ENCODE assay signal across 30 cellular contexts in the genomic region with DNA sequence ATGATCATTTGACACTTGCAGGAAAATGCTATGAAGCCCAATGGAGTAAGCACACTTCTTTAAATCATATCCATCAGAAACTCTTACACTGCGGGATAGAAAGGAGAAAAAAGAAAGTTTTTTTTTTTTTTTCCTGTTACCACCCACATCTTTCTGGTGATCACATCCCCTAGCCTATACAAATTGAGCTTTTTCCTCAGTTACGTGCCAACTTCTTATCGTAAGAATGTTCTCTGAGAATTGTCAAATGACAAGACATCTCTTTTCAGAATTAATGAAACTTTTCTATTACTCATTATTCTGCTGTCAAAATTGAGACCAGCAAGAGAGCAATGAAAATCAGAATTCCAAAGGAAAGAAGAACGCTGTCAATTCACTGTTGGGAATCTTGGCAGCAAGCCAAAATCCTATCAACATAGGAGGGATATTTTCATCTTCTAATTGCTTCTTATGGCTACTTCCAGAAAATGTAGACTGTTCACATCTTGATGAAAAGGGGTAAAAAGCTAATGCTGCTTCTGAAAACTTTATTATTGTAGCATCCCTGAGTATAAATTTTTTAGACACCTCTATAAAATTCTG.
A peak's percentile ranks its signal among the peaks of the same experiment; 100 is the strongest.
DNase-seq lines count a peak whose midpoint lies in the region; ATAC-seq and TF ChIP-seq lines count a peak whose summit lies in the region.
"Had no signal": no experiment of that assay in that cellular context is flagged by ENCODE, and none has a peak within 500 bp of the region (broad histone marks: within the 10 kb centered on the region; RNA-seq: fewer than 3 reads in every experiment).

No MANE protein-coding gene starts in this region.

- 99% methylated on average over 4 of the region's 4 CpGs for WGBS in mesenchymal stem cell

- DNase-seq in HAP-1 (ENCODE audit: low spot score in 2 of 2) (peak; percentile 55 to 57), mesenchymal stem cell (no peak)
- no peak for DNase-seq in effector CD8-positive, alpha-beta T cell (lab: John Stamatoyannopoulos, UW)
- DNase-seq in effector memory CD4-positive, alpha-beta T cell: no peak
- DNase-seq: activated CD4-positive, alpha-beta T cell treated with anti-CD3 and anti-CD28 coated beads for 4 hours; activated CD8-positive, alpha-beta memory T cell treated with anti-CD3 and anti-CD28 coated beads for 24 hours; activated effector memory CD4-positive, alpha-beta T cell treated with Interleukin-2 at 50 U/mL for 16 hours; activated naive CD8-positive, alpha-beta T cell treated with anti-CD3 and anti-CD28 coated beads for 36 hours; aorta; central memory CD4-positive, alpha-beta T cell; DND-41; HCEC 1CT; KG1; left lung; midbrain; natural killer cell; NCI-H1694 treated with DMSO at 0.1 percent for 48 hours; NCI-H774; ovary; stimulated activated CD4-positive, alpha-beta T cell treated with anti-CD3 and anti-CD28 coated beads, Interleukin-12 subunit alpha, Interleukin-12 subunit beta, amount 100 ng/mL, for 4 hours; stimulated activated CD4-positive, alpha-beta T cell treated with anti-CD3 and anti-CD28 coated beads, Interleukin-4, amount 100 ng/mL, for 1 hour; T-helper 17 cell had no signal

- H3K27me3 ChIP-seq in ACC112 (ENCODE audit: insufficient read depth, low read length) (no peaks in the 10 kb centered on the region), HAP-1 (ENCODE audit: low read depth) (no peaks in the 10 kb centered on the region), mesenchymal stem cell (ENCODE audit: control insufficient read depth in 1 of 2, insufficient read depth in 1 of 2, low read length in 2 of 2) (no peaks in the 10 kb centered on the region)
- no peaks in the 10 kb centered on the region for H3K27me3 ChIP-seq in effector memory CD4-positive, alpha-beta T cell (replicated peaks; ENCODE audit: control insufficient read depth, insufficient read depth, low read length, poor library complexity, severe bottlenecking)
- H3K27me3 ChIP-seq: ovary, suprapubic skin had no signal

- H2AK5ac ChIP-seq in mesenchymal stem cell (ENCODE audit: low read length, severe bottlenecking): no peak overlapping the region

- no peaks in the 10 kb centered on the region for H3K36me3 Mint-ChIP-seq in brain
- H3K36me3 Mint-ChIP-seq: activated naive CD8-positive, alpha-beta T cell treated with anti-CD3 and anti-CD28 coated beads for 36 hours; natural killer cell; stimulated activated effector memory CD8-positive, alpha-beta T cell treated with anti-CD3 and anti-CD28 coated beads, Interleukin-12 subunit alpha, Interleukin-12 subunit beta, amount 100 ng/mL, for 72 hours had no signal

- H4K91ac ChIP-seq in mesenchymal stem cell (ENCODE audit: low read length): no peak overlapping the region

- peaks cover 43% of the 10 kb centered on the region for H3K4me1 Mint-ChIP-seq in brain
- H3K4me1 Mint-ChIP-seq: activated naive CD8-positive, alpha-beta T cell treated with anti-CD3 and anti-CD28 coated beads for 36 hours; natural killer cell; stimulated activated effector memory CD8-positive, alpha-beta T cell treated with anti-CD3 and anti-CD28 coated beads, Interleukin-12 subunit alpha, Interleukin-12 subunit beta, amount 100 ng/mL, for 72 hours; T-helper 17 cell had no signal

- no peak overlapping the region for H2BK15ac ChIP-seq in mesenchymal stem cell (ENCODE audit: low read depth, poor library complexity, severe bottlenecking)

- H3K9me3 Mint-ChIP-seq in brain: peaks cover 0 to 7% (median 3%) of the 10 kb centered on the region in 5 experiments
- H3K9me3 Mint-ChIP-seq: activated naive CD8-positive, alpha-beta T cell treated with anti-CD3 and anti-CD28 coated beads for 36 hours; natural killer cell; stimulated activated effector memory CD8-positive, alpha-beta T cell treated with anti-CD3 and anti-CD28 coated beads, Interleukin-12 subunit alpha, Interleukin-12 subunit beta, amount 100 ng/mL, for 72 hours had no signal

- H3K27ac Mint-ChIP-seq in brain: peak overlapping the region in 3 of 5 experiments; percentile 19 to 61 (median 28)
- H3K27ac Mint-ChIP-seq: activated naive CD8-positive, alpha-beta T cell treated with anti-CD3 and anti-CD28 coated beads for 36 hours; natural killer cell; stimulated activated effector memory CD8-positive, alpha-beta T cell treated with anti-CD3 and anti-CD28 coated beads, Interleukin-12 subunit alpha, Interleukin-12 subunit beta, amount 100 ng/mL, for 72 hours; T-helper 17 cell had no signal

- H2AFZ ChIP-seq in ACC112 (ENCODE audit: low read length, unreplicated experiment) (no peak overlapping the region), mesenchymal stem cell (ENCODE audit: low read depth, low read length) (no peak overlapping the region)

- H3K36me3 ChIP-seq in ACC112 (ENCODE audit: insufficient read depth, low read length): no peaks in the 10 kb centered on the region
- H3K36me3 ChIP-seq in HAP-1 (replicated peaks): no peaks in the 10 kb centered on the region
- peaks cover 11 to 22% of the 10 kb centered on the region in 2 experiments for H3K36me3 ChIP-seq in mesenchymal stem cell (ENCODE audit: control insufficient read depth in 1 of 2, insufficient read depth in 2 of 2, low read depth in 1 of 2, low read length in 2 of 2)
- no peaks in the 10 kb centered on the region for H3K36me3 ChIP-seq in effector memory CD4-positive, alpha-beta T cell (ENCODE audit: control insufficient read depth, insufficient read depth, low read length)
- H3K36me3 ChIP-seq: left lung, ovary, suprapubic skin had no signal

- no peak for ATAC-seq in HG03097 (IDR thresholded peaks at IDR 0.05; ENCODE audit: low FRiP score, unreplicated experiment)
- no peak for ATAC-seq in GM19452 (IDR thresholded peaks at IDR 0.05; ENCODE audit: unreplicated experiment)
- ATAC-seq: left lung; natural killer cell; stimulated activated effector memory CD8-positive, alpha-beta T cell treated with anti-CD3 and anti-CD28 coated beads, Interleukin-12 subunit alpha, Interleukin-12 subunit beta, amount 100 ng/mL, for 72 hours; T-helper 17 cell had no signal

- no peak overlapping the region for H2BK120ac ChIP-seq in mesenchymal stem cell (ENCODE audit: low read depth, low read length)

- no peak overlapping the region for H3K4ac ChIP-seq in mesenchymal stem cell (ENCODE audit: low read depth in 1 of 2, low read length in 2 of 2)

- no peak overlapping the region for H3K18ac ChIP-seq in mesenchymal stem cell (ENCODE audit: low read depth in 1 of 2, low read length in 2 of 2)

- peak overlapping the region; percentile 44 for H3K27ac ChIP-seq in ACC112 (ENCODE audit: low read depth, low read length)
- no peak overlapping the region for H3K27ac ChIP-seq in mesenchymal stem cell (ENCODE audit: low read length, poor library complexity, severe bottlenecking)
- no peak overlapping the region for H3K27ac ChIP-seq in effector memory CD4-positive, alpha-beta T cell (ENCODE audit: insufficient read depth, low read length, poor library complexity, severe bottlenecking)
- H3K27ac ChIP-seq: C4-2B, left lung, ovary, SK-N-MC, suprapubic skin had no signal

- peaks cover 4% of the 10 kb centered on the region for H3K79me2 ChIP-seq in ACC112 (ENCODE audit: control insufficient read depth, insufficient read depth, low read length, unreplicated experiment)

- peak overlapping the region; percentile 72 for H3K9ac ChIP-seq in mesenchymal stem cell (ENCODE audit: low read length)

- H3K4me3 ChIP-seq in ACC112 (ENCODE audit: low read depth, low read length) (peak overlapping the region; percentile 36; the same call in 1 of the 2 replicates), HAP-1 (no peak overlapping the region), mesenchymal stem cell (ENCODE audit: insufficient read depth in 1 of 2, low read depth in 1 of 2, low read length in 2 of 2) (no peak overlapping the region)
- no peak overlapping the region for H3K4me3 ChIP-seq in effector memory CD4-positive, alpha-beta T cell (ENCODE audit: insufficient read depth, low read depth, low read length, poor library complexity, severe bottlenecking)
- H3K4me3 ChIP-seq: left lung, ovary, SK-N-MC, suprapubic skin had no signal

- H4K8ac ChIP-seq in mesenchymal stem cell (ENCODE audit: low read length): no peak overlapping the region

- H3K4me2 ChIP-seq in mesenchymal stem cell (ENCODE audit: low read length, poor library complexity, severe bottlenecking): no peak overlapping the region

- peaks cover 31% of the 10 kb centered on the region for H3K79me1 ChIP-seq in mesenchymal stem cell (replicated peaks; ENCODE audit: low read length, poor library complexity, severe bottlenecking)

- no peak overlapping the region for H3K14ac ChIP-seq in mesenchymal stem cell (ENCODE audit: low read length in 2 of 2)

- H3K4me1 ChIP-seq in ACC112 (ENCODE audit: control insufficient read depth, insufficient read depth, low read length, unreplicated experiment): peaks cover 25% of the 10 kb centered on the region
- H3K4me1 ChIP-seq in HAP-1: peaks cover 10% of the 10 kb centered on the region
- peaks cover 2% of the 10 kb centered on the region for H3K4me1 ChIP-seq in mesenchymal stem cell (ENCODE audit: control insufficient read depth, insufficient read depth, low read depth, low read length)
- no peaks in the 10 kb centered on the region for H3K4me1 ChIP-seq in effector memory CD4-positive, alpha-beta T cell (ENCODE audit: control insufficient read depth, insufficient read depth, low read length, poor library complexity, severe bottlenecking)
- H3K4me1 ChIP-seq: left lung, suprapubic skin had no signal

- no peak overlapping the region for H2BK12ac ChIP-seq in mesenchymal stem cell (ENCODE audit: low read length in 2 of 2)

- H3K9me3 ChIP-seq in HAP-1 (no peaks in the 10 kb centered on the region), mesenchymal stem cell (ENCODE audit: control insufficient read depth, low read length) (no peaks in the 10 kb centered on the region)
- no peaks in the 10 kb centered on the region for H3K9me3 ChIP-seq in effector memory CD4-positive, alpha-beta T cell (ENCODE audit: control insufficient read depth, low read length)
- H3K9me3 ChIP-seq: left lung, ovary, suprapubic skin had no signal

- H3K23ac ChIP-seq in mesenchymal stem cell (ENCODE audit: low read length in 2 of 2): no peak overlapping the region

- H3K4me3 Mint-ChIP-seq in brain: peak overlapping the region in 1 of 5 experiments; percentile 20
- H3K4me3 Mint-ChIP-seq: activated naive CD8-positive, alpha-beta T cell treated with anti-CD3 and anti-CD28 coated beads for 36 hours; natural killer cell; stimulated activated effector memory CD8-positive, alpha-beta T cell treated with anti-CD3 and anti-CD28 coated beads, Interleukin-12 subunit alpha, Interleukin-12 subunit beta, amount 100 ng/mL, for 72 hours; T-helper 17 cell had no signal

- H3K27me3 Mint-ChIP-seq in brain: peaks cover 4% of the 10 kb centered on the region
- H3K27me3 Mint-ChIP-seq: T-helper 17 cell had no signal

- no peak overlapping the region for H2BK5ac ChIP-seq in mesenchymal stem cell (ENCODE audit: low read depth, low read length, poor library complexity, severe bottlenecking)

- in situ Hi-C loops in HAP-1 (cut with MboI; ENCODE audit: low sequenced_read_pairs): no loop called here

- no peak for TF ChIP-seq CTCF in brain (conservative IDR thresholded peaks at IDR 0.05)

Comparison
In these comparisons a context has a peak if more than half of its experiments do, and no peak if none do; other contexts are left out.
1. DNase-seq: peak in HAP-1 (2 of 2); none in mesenchymal stem cell (single experiment), effector CD8-positive, alpha-beta T cell (single experiment) and effector memory CD4-positive, alpha-beta T cell (0 of 3).